Comparison of ENCODE assay signal across 2 cellular contexts in genomic region chr10:77350134-77350533, GRCh38.
TF ChIP-seq lines count a peak whose summit lies in the region.

No MANE protein-coding gene starts in this region.

TF ChIP-seq in SK-N-SH, 30 proteins besides CTCF, POLR2A, EP300 and RAD21 (continued from another document):
- no peak for TF ChIP-seq ZBTB33 (IDR thresholded peaks at IDR 0.05; ENCODE audit: borderline replicate concordance, low read depth)
- no peak for TF ChIP-seq EZH2phosphoT487 (IDR thresholded peaks at IDR 0.05; ENCODE audit: borderline replicate concordance, low read depth)
- TF ChIP-seq, protein P1, sequence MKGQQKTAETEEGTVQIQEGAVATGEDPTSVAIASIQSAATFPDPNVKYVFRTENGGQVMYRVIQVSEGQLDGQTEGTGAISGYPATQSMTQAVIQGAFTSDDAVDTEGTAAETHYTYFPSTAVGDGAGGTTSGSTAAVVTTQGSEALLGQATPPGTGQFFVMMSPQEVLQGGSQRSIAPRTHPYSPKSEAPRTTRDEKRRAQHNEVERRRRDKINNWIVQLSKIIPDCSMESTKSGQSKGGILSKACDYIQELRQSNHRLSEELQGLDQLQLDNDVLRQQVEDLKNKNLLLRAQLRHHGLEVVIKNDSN (IDR thresholded peaks at IDR 0.05; ENCODE audit: borderline replicate concordance, low read depth): no peak
- no peak for TF ChIP-seq FOXJ3 (CRISPR knock-in tag; IDR thresholded peaks at IDR 0.05)
- TF ChIP-seq SIN3A (IDR thresholded peaks at IDR 0.05; ENCODE audit: borderline replicate concordance, low read depth, low read length): no peak
- TF ChIP-seq, protein P2, sequence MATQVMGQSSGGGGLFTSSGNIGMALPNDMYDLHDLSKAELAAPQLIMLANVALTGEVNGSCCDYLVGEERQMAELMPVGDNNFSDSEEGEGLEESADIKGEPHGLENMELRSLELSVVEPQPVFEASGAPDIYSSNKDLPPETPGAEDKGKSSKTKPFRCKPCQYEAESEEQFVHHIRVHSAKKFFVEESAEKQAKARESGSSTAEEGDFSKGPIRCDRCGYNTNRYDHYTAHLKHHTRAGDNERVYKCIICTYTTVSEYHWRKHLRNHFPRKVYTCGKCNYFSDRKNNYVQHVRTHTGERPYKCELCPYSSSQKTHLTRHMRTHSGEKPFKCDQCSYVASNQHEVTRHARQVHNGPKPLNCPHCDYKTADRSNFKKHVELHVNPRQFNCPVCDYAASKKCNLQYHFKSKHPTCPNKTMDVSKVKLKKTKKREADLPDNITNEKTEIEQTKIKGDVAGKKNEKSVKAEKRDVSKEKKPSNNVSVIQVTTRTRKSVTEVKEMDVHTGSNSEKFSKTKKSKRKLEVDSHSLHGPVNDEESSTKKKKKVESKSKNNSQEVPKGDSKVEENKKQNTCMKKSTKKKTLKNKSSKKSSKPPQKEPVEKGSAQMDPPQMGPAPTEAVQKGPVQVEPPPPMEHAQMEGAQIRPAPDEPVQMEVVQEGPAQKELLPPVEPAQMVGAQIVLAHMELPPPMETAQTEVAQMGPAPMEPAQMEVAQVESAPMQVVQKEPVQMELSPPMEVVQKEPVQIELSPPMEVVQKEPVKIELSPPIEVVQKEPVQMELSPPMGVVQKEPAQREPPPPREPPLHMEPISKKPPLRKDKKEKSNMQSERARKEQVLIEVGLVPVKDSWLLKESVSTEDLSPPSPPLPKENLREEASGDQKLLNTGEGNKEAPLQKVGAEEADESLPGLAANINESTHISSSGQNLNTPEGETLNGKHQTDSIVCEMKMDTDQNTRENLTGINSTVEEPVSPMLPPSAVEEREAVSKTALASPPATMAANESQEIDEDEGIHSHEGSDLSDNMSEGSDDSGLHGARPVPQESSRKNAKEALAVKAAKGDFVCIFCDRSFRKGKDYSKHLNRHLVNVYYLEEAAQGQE (IDR thresholded peaks at IDR 0.05; ENCODE audit: low read depth, low read length): no peak
- no peak for TF ChIP-seq TCF12 (IDR thresholded peaks at IDR 0.05)
- no peak for TF ChIP-seq TAF1 (IDR thresholded peaks at IDR 0.05; ENCODE audit: borderline replicate concordance, low read depth, low read length)
- TF ChIP-seq FOSL2 (IDR thresholded peaks at IDR 0.05; ENCODE audit: borderline replicate concordance, low read depth): no peak
- no peak for TF ChIP-seq POLR2AphosphoS5 (IDR thresholded peaks at IDR 0.05; ENCODE audit: low read depth, low read length)
- TF ChIP-seq TEAD4 (IDR thresholded peaks at IDR 0.05; ENCODE audit: borderline replicate concordance, insufficient read depth): no peak
TF ChIP-seq in SK-N-SH: peak in this region for 0.

TF ChIP-seq in SK-N-SH treated with all-trans-retinoic acid at 6 μM for 48 hours, 23 proteins besides CTCF, POLR2A, EP300 and RAD21 (continued from another document):
- TF ChIP-seq CSDC2 (CRISPR knock-in tag; IDR thresholded peaks at IDR 0.05): no peak
- TF ChIP-seq, protein P3, sequence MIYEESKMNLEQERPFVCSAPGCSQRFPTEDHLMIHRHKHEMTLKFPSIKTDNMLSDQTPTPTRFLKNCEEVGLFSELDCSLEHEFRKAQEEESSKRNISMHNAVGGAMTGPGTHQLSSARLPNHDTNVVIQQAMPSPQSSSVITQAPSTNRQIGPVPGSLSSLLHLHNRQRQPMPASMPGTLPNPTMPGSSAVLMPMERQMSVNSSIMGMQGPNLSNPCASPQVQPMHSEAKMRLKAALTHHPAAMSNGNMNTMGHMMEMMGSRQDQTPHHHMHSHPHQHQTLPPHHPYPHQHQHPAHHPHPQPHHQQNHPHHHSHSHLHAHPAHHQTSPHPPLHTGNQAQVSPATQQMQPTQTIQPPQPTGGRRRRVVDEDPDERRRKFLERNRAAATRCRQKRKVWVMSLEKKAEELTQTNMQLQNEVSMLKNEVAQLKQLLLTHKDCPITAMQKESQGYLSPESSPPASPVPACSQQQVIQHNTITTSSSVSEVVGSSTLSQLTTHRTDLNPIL (CRISPR knock-in tag; IDR thresholded peaks at IDR 0.05; ENCODE audit: low read depth): no peak
- TF ChIP-seq ISL1 (CRISPR knock-in tag; IDR thresholded peaks at IDR 0.05): no peak
- no peak for TF ChIP-seq ARNTL (CRISPR knock-in tag; IDR thresholded peaks at IDR 0.05; ENCODE audit: borderline replicate concordance, low read depth)
- no peak for TF ChIP-seq ZNF8 (CRISPR knock-in tag; IDR thresholded peaks at IDR 0.05)
- no peak for TF ChIP-seq ZNF70 (CRISPR knock-in tag; IDR thresholded peaks at IDR 0.05)
- no peak for TF ChIP-seq ZNF565 (CRISPR knock-in tag; conservative IDR thresholded peaks at IDR 0.05; ENCODE audit: low read depth)
